Comparison of ENCODE assay signal across 8 cellular contexts in genomic region chr11:45846974-45847907, GRCh38. TPM values are rescaled to one million over a fixed set of nuclear protein-coding genes. Genes with fewer than 3 reads are reported as not detected.
DNase-seq lines count a peak whose midpoint lies in the region; ATAC-seq and TF ChIP-seq lines count a peak whose summit lies in the region.

CRY2 (plus strand) TSS chr11:45847475; CDS start chr11:45847491, 16 bp downstream.

- peak within 1 kb of the TSS; percentile 88 for H2AFZ ChIP-seq in ACC112 (ENCODE audit: low read length, unreplicated experiment)

- H3K4me3 ChIP-seq in ACC112 (ENCODE audit: low read depth, low read length): peak within 1 kb of the TSS; percentile 92
- H3K4me3 ChIP-seq in breast epithelium: peak within 1 kb of the TSS; percentile 79 to 91 (median 89)
- peak within 1 kb of the TSS; percentile 92 for H3K4me3 ChIP-seq in iPS-18c (ENCODE audit: insufficient read depth, low read depth, low read length)
- peak within 1 kb of the TSS; percentile 78 to 99 (median 91) for H3K4me3 ChIP-seq in skin epidermis

- intact Hi-C loops in breast epithelium (cut with DNase I; ENCODE audit: low total_unique reads): loop anchor here (10.0 kb wide), 1 partner anchor 158 kb away; no protein-coding TSS in a partner anchor

- ATAC-seq in GM18870 (IDR thresholded peaks at IDR 0.05; ENCODE audit: unreplicated experiment): peak; percentile 84
- peak; percentile 91 for ATAC-seq in HG03135 (IDR thresholded peaks at IDR 0.05; ENCODE audit: unreplicated experiment)

- DNase-seq in NCI-H2196 treated with DMSO at 0.1 percent for 48 hours (lab: John Stamatoyannopoulos, UW; ENCODE audit: unreplicated experiment) (peak; percentile 91), breast epithelium (ENCODE audit: low spot score in 2 of 2) (peak; percentile 99 to 100)

- no peaks in the 10 kb centered on the region for H3K36me3 ChIP-seq in ACC112 (ENCODE audit: insufficient read depth, low read length)
- H3K36me3 ChIP-seq in breast epithelium: no peaks in the 10 kb centered on the region

- TF ChIP-seq CTCF in VCaP (conservative IDR thresholded peaks at IDR 0.05) (no peak), breast epithelium (IDR thresholded peaks at IDR 0.05) (peak in 1 of 3 donors; percentile 22)

- H3K9me3 ChIP-seq in breast epithelium (no peaks in the 10 kb centered on the region), iPS-18c (ENCODE audit: control insufficient read depth, insufficient read depth, low read length) (no peaks in the 10 kb centered on the region)

- H3K79me2 ChIP-seq in ACC112 (ENCODE audit: control insufficient read depth, insufficient read depth, low read length, unreplicated experiment): peaks cover 18% of the 10 kb centered on the region

- H3K4me1 ChIP-seq in ACC112 (ENCODE audit: control insufficient read depth, insufficient read depth, low read length, unreplicated experiment) (peaks cover 17% of the 10 kb centered on the region), breast epithelium (peaks cover 2 to 22% of the 10 kb centered on the region in 2 donors)

- H3K27ac ChIP-seq in ACC112 (ENCODE audit: low read depth, low read length) (peak within 1 kb of the TSS; percentile 73), VCaP (peak within 1 kb of the TSS; percentile 83), breast epithelium (peak within 1 kb of the TSS; percentile 96 to 97), skin epidermis (peak within 1 kb of the TSS in 20 of 21 experiments; percentile 81 to 99 (median 96))

- H3K27me3 ChIP-seq in ACC112 (ENCODE audit: insufficient read depth, low read length) (no peaks in the 10 kb centered on the region), breast epithelium (no peaks in the 10 kb centered on the region)

- peak; percentile 82 for TF ChIP-seq POLR2A in breast epithelium (IDR thresholded peaks at IDR 0.05)

RNA-seq across cellular contexts. Expression of gene CRY2, which starts in this region (rescaled TPM):
- 10 to 100 TPM; 44.2 to 54.1 (median 44.3) TPM for total RNA-seq in breast epithelium

Comparison
In these comparisons a context has a peak if more than half of its experiments do, and no peak if none do; other contexts are left out.
1. Peak in every context shown above with its lines: DNase-seq, ATAC-seq, H3K4me3 ChIP-seq and H3K27ac ChIP-seq.